ENCODE assay signal across 9 cellular contexts in the genomic region with DNA sequence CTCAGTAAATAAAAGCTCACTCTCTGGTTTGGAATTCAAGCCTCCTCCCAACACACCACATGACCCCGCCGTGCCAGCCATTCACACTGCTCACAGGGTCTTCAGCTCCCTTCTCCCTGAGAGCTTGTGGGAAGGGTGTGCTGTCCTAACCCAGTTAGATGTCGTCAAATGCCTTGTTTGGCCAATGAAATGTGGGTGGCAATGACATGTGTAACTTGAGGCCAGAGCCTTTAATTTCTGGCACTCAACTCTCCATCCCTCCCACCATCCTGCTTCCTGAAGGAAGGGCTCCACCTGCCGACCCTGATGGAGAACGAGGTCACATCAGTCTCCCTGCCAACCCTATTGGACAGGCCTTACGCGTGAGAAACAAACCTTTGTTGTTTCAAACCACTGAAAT.
DNase-seq lines count a peak whose midpoint lies in the region; ATAC-seq and TF ChIP-seq lines count a peak whose summit lies in the region.
"Had no signal": no experiment of that assay in that cellular context is flagged by ENCODE, and none has a peak within 500 bp of the region (broad histone marks: within the 10 kb centered on the region; RNA-seq: fewer than 3 reads in every experiment).

No MANE protein-coding gene starts in this region.

- H3K4me3 ChIP-seq in right atrium auricular region (no peak overlapping the region), fibroblast of mammary gland (ENCODE audit: control insufficient read depth, low read depth, low read length) (no peak overlapping the region), testis (no peak overlapping the region), esophagus squamous epithelium (no peak overlapping the region)
- H3K4me3 ChIP-seq: ascending aorta had no signal

- TF ChIP-seq POLR2A in testis (IDR thresholded peaks at IDR 0.05) (no peak), esophagus squamous epithelium (IDR thresholded peaks at IDR 0.05) (no peak)

- no peaks in the 10 kb centered on the region for H3K27me3 ChIP-seq in right atrium auricular region
- H3K27me3 ChIP-seq in testis, result no peaks in the 10 kb centered on the region
- H3K27me3 ChIP-seq in esophagus squamous epithelium, result no peaks in the 10 kb centered on the region
- H3K27me3 ChIP-seq: ascending aorta had no signal

- TF ChIP-seq CTCF in right atrium auricular region (IDR thresholded peaks at IDR 0.05) (peak in 1 of 2 donors; percentile 41), fibroblast of mammary gland (conservative IDR thresholded peaks at IDR 0.05; ENCODE audit: control insufficient read depth, insufficient read depth, low read depth, low read length) (peak; percentile 46), testis (IDR thresholded peaks at IDR 0.05) (no peak), esophagus squamous epithelium (IDR thresholded peaks at IDR 0.05) (peak in 1 of 6 experiments; percentile 43)

- 63 to 73% methylated on average over 7 of the region's 7 CpGs for WGBS in testis, 2 donors
- WGBS in esophagus squamous epithelium, 2 donors, result 54 to 67% methylated on average over 5 to 7 of the region's 7 CpGs

- ATAC-seq in Right ventricle myocardium inferior, result peak; percentile 55
- ATAC-seq in HG02938 (IDR thresholded peaks at IDR 0.05; ENCODE audit: unreplicated experiment), result no peak

- H3K9me3 ChIP-seq in right atrium auricular region (no peaks in the 10 kb centered on the region), testis (no peaks in the 10 kb centered on the region), esophagus squamous epithelium (no peaks in the 10 kb centered on the region)
- H3K9me3 ChIP-seq: ascending aorta had no signal

- H3K4me1 ChIP-seq in right atrium auricular region (peaks cover 0 to 10% of the 10 kb centered on the region in 2 donors), testis (no peaks in the 10 kb centered on the region), esophagus squamous epithelium (no peaks in the 10 kb centered on the region)
- H3K4me1 ChIP-seq: ascending aorta had no signal

- H3K27ac ChIP-seq in right atrium auricular region (no peak overlapping the region), testis (no peak overlapping the region), esophagus squamous epithelium (no peak overlapping the region)
- H3K27ac ChIP-seq: ascending aorta had no signal

- no peak for DNase-seq in Right ventricle myocardium inferior (ENCODE audit: missing footprints)
- no peak for DNase-seq in right atrium auricular region (ENCODE audit: low spot score)
- DNase-seq in NCI-H748 (lab: John Stamatoyannopoulos, UW; ENCODE audit: unreplicated experiment), result peak; percentile 72
- peak; percentile 78 for DNase-seq in fibroblast of mammary gland (ENCODE audit: low read depth)
- DNase-seq in testis, result peak; percentile 23
- DNase-seq in esophagus squamous epithelium (lab: John Stamatoyannopoulos, UW), result no peak
- no peak for DNase-seq in NCI-H187 treated with DMSO at 0.1 percent for 48 hours (lab: John Stamatoyannopoulos, UW)

- intact Hi-C loops in Right ventricle myocardium inferior (cut with DNase I) (loop anchor here (1.0 kb wide), 1 partner anchor 80 kb away; no protein-coding TSS in a partner anchor), testis (cut with DNase I; ENCODE audit: low total_unique reads) (no loop called here), esophagus squamous epithelium (cut with DNase I) (no loop called here)

- no peaks in the 10 kb centered on the region for H3K36me3 ChIP-seq in right atrium auricular region
- H3K36me3 ChIP-seq in testis (ENCODE audit: low read depth, missing control alignments), result no peaks in the 10 kb centered on the region
- H3K36me3 ChIP-seq in esophagus squamous epithelium, result no peaks in the 10 kb centered on the region
- H3K36me3 ChIP-seq: ascending aorta had no signal

Comparison
In these comparisons a context has a peak if more than half of its experiments do, and no peak if none do; other contexts are left out.
1. DNase-seq: peak in NCI-H748 (single experiment), fibroblast of mammary gland (single experiment) and testis (single experiment); none in Right ventricle myocardium inferior (single experiment), right atrium auricular region (single experiment), esophagus squamous epithelium (single experiment) and NCI-H187 treated with DMSO at 0.1 percent for 48 hours (single experiment).